In the genomic region with DNA sequence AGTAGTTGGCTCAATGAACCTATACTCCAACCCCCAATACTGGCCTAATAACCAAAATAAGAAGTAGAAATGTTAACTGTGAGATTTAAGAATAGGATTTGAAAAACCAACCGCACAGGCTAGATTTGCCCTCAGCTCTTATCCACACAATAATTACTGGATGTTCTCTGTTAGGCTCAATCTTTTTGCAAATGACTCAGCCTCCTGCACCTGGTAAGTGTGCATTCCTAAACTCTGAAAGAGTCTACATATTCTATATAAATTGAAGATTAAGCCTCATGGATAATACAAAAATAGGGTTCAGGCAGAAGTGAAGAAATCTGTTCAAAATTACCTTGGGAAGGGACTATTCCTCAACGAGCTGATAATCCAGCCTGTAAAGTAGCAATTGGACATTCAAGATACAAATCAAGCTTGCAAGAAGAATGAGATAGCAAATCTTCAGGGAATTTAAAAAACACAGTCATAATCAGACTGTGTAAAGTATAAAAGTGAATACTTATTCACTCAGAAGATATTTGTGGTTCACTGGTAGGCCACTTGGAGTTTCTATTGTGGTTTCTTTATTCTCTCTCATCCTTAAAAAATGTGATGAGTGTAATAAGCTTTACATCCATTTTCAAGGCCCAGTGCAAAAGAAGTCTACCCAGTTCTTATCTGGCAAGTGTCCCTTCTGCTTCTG, we compare ENCODE assay signal across 12 cellular contexts.
A peak's percentile ranks its signal among the peaks of the same experiment; 100 is the strongest.
DNase-seq lines count a peak whose midpoint lies in the region; ATAC-seq, FAIRE-seq and TF ChIP-seq lines count a peak whose summit lies in the region.
"Had no signal": no experiment of that assay in that cellular context is flagged by ENCODE, and none has a peak within 500 bp of the region (broad histone marks: within the 10 kb centered on the region; RNA-seq: fewer than 3 reads in every experiment).

No MANE protein-coding gene starts in this region.

- H3K27ac ChIP-seq in SJCRH30: peak overlapping the region; percentile 29

- H3K4me3 ChIP-seq in SJCRH30 (no peak overlapping the region), fibroblast of mammary gland (ENCODE audit: control insufficient read depth, low read depth, low read length) (no peak overlapping the region)

- no peaks in the 10 kb centered on the region for H3K27me3 ChIP-seq in SJCRH30

- no peaks in the 10 kb centered on the region for H3K36me3 ChIP-seq in SJCRH30

- H3K9me3 ChIP-seq in SJCRH30 (replicated peaks): no peaks in the 10 kb centered on the region

- FAIRE-seq in urothelium cell line (lab: Jason Lieb, UNC): peak; percentile 87
- FAIRE-seq: GM18507 had no signal

- no peak for ATAC-seq in HG02678 (IDR thresholded peaks at IDR 0.05; ENCODE audit: unreplicated experiment)
- ATAC-seq: left cardiac atrium; stimulated activated effector memory CD8-positive, alpha-beta T cell treated with anti-CD3 and anti-CD28 coated beads, Interleukin-12 subunit alpha, Interleukin-12 subunit beta, amount 100 ng/mL, for 72 hours had no signal

- no peak for TF ChIP-seq CTCF in fibroblast of mammary gland (conservative IDR thresholded peaks at IDR 0.05; ENCODE audit: control insufficient read depth, insufficient read depth, low read depth, low read length)

- no peaks in the 10 kb centered on the region for H3K4me1 ChIP-seq in SJCRH30

- peak; percentile 91 for DNase-seq in H4 (ENCODE audit: low spot score)
- DNase-seq in SJCRH30: peak in 1 of 2 experiments; percentile 18
- peak; percentile 91 for DNase-seq in fibroblast of mammary gland (ENCODE audit: low read depth)
- DNase-seq in urothelium cell line (ENCODE audit: low spot score): peak; percentile 70
- DNase-seq in NCI-H2081 treated with DMSO at 0.1 percent for 48 hours (lab: John Stamatoyannopoulos, UW): no peak
- DNase-seq in NCI-H1105 treated with DMSO at 0.1 percent for 48 hours (lab: John Stamatoyannopoulos, UW): no peak
- DNase-seq: DMS153, left cardiac atrium, NCI-H187 had no signal

Comparison
In these comparisons a context has a peak if more than half of its experiments do, and no peak if none do; other contexts are left out.
1. DNase-seq: peak in H4 (single experiment), fibroblast of mammary gland (single experiment) and urothelium cell line (single experiment); none in NCI-H2081 treated with DMSO at 0.1 percent for 48 hours (single experiment) and NCI-H1105 treated with DMSO at 0.1 percent for 48 hours (single experiment).